In genomic region chr3:4992118-4992517, GRCh38 we compare ENCODE assay signal across 22 cellular contexts. TPM values are rescaled to one million over a fixed set of nuclear protein-coding genes. Genes with fewer than 3 reads are reported as not detected.
"Had no signal": no experiment of that assay in that cellular context is flagged by ENCODE, and none has a peak within 500 bp of the region (broad histone marks: within the 10 kb centered on the region; RNA-seq: fewer than 3 reads in every experiment).

No MANE protein-coding gene starts in this region.

- H3K36me3 Mint-ChIP-seq: immature natural killer cell, naive B cell had no signal

- H3K4me3 Mint-ChIP-seq: immature natural killer cell, naive B cell had no signal

- H3K9me3 ChIP-seq: esophagus muscularis mucosa, neutrophil, right atrium auricular region, sigmoid colon, stomach, thoracic aorta had no signal

- H3K9me3 Mint-ChIP-seq: immature natural killer cell, naive B cell had no signal

- H3K4me3 ChIP-seq: coronary artery, dorsolateral prefrontal cortex, esophagus muscularis mucosa, right atrium auricular region, sigmoid colon, skin epidermis, stomach, thoracic aorta had no signal

- DNase-seq: dorsolateral prefrontal cortex; effector CD8-positive, alpha-beta T cell; foreskin fibroblast; immature natural killer cell; kidney; left colon; left ventricle myocardium superior; mesendoderm; naive B cell; stimulated activated CD4-positive, alpha-beta T cell treated with anti-CD3 and anti-CD28 coated beads, Interleukin-2, amount 100 ng/mL, for 24 hours; stimulated activated naive CD4-positive, alpha-beta T cell; stomach; substantia nigra; trophoblast cell had no signal

- ATAC-seq: left colon, left ventricle myocardium superior had no signal

- H3K27me3 Mint-ChIP-seq: naive B cell had no signal

- H3K27ac ChIP-seq: coronary artery, dorsolateral prefrontal cortex, esophagus muscularis mucosa, neutrophil, right atrium auricular region, sigmoid colon had no signal

- H3K36me3 ChIP-seq: esophagus muscularis mucosa, neutrophil, right atrium auricular region, sigmoid colon, stomach, thoracic aorta had no signal

- H3K27me3 ChIP-seq: dorsolateral prefrontal cortex, esophagus muscularis mucosa, neutrophil, right atrium auricular region, sigmoid colon, stomach had no signal

RNA-seq across cellular contexts. Expression of gene BHLHE40, which starts 12.9 kb away (rescaled TPM):
- polyA plus RNA-seq: neural cell had no signal
